Comparison of ENCODE assay signal across 2 cellular contexts in genomic region chr11:32420937-32421532, GRCh38.
TF ChIP-seq lines count a peak whose summit lies in the region.

No MANE protein-coding gene starts in this region.

TF ChIP-seq in GM23338, 12 proteins besides CTCF, POLR2A, EP300 and RAD21 (continued from another document):
- no peak for TF ChIP-seq REST (IDR thresholded peaks at IDR 0.05; ENCODE audit: unreplicated experiment)
- no peak for TF ChIP-seq EZH2phosphoT487 (IDR thresholded peaks at IDR 0.05; ENCODE audit: unreplicated experiment)
- TF ChIP-seq ZNF331 (CRISPR knock-in tag; IDR thresholded peaks at IDR 0.05; ENCODE audit: low read depth) = no peak
- TF ChIP-seq STAT1 (IDR thresholded peaks at IDR 0.05; ENCODE audit: unreplicated experiment) = no peak
- TF ChIP-seq CREB1 (CRISPR knock-in tag; IDR thresholded peaks at IDR 0.05; ENCODE audit: low read depth) = no peak

TF ChIP-seq in WTC11, 78 proteins besides CTCF, POLR2A, EP300 and RAD21 (continued from another document):
- TF ChIP-seq, protein P1, sequence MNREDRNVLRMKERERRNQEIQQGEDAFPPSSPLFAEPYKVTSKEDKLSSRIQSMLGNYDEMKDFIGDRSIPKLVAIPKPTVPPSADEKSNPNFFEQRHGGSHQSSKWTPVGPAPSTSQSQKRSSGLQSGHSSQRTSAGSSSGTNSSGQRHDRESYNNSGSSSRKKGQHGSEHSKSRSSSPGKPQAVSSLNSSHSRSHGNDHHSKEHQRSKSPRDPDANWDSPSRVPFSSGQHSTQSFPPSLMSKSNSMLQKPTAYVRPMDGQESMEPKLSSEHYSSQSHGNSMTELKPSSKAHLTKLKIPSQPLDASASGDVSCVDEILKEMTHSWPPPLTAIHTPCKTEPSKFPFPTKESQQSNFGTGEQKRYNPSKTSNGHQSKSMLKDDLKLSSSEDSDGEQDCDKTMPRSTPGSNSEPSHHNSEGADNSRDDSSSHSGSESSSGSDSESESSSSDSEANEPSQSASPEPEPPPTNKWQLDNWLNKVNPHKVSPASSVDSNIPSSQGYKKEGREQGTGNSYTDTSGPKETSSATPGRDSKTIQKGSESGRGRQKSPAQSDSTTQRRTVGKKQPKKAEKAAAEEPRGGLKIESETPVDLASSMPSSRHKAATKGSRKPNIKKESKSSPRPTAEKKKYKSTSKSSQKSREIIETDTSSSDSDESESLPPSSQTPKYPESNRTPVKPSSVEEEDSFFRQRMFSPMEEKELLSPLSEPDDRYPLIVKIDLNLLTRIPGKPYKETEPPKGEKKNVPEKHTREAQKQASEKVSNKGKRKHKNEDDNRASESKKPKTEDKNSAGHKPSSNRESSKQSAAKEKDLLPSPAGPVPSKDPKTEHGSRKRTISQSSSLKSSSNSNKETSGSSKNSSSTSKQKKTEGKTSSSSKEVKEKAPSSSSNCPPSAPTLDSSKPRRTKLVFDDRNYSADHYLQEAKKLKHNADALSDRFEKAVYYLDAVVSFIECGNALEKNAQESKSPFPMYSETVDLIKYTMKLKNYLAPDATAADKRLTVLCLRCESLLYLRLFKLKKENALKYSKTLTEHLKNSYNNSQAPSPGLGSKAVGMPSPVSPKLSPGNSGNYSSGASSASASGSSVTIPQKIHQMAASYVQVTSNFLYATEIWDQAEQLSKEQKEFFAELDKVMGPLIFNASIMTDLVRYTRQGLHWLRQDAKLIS (CRISPR knock-in tag; IDR thresholded peaks at IDR 0.05; ENCODE audit: borderline replicate concordance) = no peak
- TF ChIP-seq, protein P2, sequence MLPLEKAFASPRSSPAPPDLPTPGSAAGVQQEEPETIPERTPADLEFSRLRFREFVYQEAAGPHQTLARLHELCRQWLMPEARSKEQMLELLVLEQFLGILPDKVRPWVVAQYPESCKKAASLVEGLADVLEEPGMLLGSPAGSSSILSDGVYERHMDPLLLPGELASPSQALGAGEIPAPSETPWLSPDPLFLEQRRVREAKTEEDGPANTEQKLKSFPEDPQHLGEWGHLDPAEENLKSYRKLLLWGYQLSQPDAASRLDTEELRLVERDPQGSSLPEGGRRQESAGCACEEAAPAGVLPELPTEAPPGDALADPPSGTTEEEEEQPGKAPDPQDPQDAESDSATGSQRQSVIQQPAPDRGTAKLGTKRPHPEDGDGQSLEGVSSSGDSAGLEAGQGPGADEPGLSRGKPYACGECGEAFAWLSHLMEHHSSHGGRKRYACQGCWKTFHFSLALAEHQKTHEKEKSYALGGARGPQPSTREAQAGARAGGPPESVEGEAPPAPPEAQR (CRISPR knock-in tag; IDR thresholded peaks at IDR 0.05) = no peak
- TF ChIP-seq, protein P3, sequence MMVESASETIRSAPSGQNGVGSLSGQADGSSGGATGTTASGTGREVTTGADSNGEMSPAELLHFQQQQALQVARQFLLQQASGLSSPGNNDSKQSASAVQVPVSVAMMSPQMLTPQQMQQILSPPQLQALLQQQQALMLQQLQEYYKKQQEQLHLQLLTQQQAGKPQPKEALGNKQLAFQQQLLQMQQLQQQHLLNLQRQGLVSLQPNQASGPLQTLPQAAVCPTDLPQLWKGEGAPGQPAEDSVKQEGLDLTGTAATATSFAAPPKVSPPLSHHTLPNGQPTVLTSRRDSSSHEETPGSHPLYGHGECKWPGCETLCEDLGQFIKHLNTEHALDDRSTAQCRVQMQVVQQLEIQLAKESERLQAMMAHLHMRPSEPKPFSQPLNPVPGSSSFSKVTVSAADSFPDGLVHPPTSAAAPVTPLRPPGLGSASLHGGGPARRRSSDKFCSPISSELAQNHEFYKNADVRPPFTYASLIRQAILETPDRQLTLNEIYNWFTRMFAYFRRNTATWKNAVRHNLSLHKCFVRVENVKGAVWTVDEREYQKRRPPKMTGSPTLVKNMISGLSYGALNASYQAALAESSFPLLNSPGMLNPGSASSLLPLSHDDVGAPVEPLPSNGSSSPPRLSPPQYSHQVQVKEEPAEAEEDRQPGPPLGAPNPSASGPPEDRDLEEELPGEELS (CRISPR knock-in tag; IDR thresholded peaks at IDR 0.05) = no peak
- TF ChIP-seq FOXP1 (CRISPR knock-in tag; IDR thresholded peaks at IDR 0.05; ENCODE audit: borderline replicate concordance) (no peak), GABPB1 (CRISPR knock-in tag; IDR thresholded peaks at IDR 0.05) (no peak), MXD4 (CRISPR knock-in tag; IDR thresholded peaks at IDR 0.05; ENCODE audit: borderline replicate concordance) (no peak)
- TF ChIP-seq, protein P4, sequence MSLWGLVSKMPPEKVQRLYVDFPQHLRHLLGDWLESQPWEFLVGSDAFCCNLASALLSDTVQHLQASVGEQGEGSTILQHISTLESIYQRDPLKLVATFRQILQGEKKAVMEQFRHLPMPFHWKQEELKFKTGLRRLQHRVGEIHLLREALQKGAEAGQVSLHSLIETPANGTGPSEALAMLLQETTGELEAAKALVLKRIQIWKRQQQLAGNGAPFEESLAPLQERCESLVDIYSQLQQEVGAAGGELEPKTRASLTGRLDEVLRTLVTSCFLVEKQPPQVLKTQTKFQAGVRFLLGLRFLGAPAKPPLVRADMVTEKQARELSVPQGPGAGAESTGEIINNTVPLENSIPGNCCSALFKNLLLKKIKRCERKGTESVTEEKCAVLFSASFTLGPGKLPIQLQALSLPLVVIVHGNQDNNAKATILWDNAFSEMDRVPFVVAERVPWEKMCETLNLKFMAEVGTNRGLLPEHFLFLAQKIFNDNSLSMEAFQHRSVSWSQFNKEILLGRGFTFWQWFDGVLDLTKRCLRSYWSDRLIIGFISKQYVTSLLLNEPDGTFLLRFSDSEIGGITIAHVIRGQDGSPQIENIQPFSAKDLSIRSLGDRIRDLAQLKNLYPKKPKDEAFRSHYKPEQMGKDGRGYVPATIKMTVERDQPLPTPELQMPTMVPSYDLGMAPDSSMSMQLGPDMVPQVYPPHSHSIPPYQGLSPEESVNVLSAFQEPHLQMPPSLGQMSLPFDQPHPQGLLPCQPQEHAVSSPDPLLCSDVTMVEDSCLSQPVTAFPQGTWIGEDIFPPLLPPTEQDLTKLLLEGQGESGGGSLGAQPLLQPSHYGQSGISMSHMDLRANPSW (CRISPR knock-in tag; conservative IDR thresholded peaks at IDR 0.05; ENCODE audit: low read depth) = no peak
- TF ChIP-seq, protein P5, sequence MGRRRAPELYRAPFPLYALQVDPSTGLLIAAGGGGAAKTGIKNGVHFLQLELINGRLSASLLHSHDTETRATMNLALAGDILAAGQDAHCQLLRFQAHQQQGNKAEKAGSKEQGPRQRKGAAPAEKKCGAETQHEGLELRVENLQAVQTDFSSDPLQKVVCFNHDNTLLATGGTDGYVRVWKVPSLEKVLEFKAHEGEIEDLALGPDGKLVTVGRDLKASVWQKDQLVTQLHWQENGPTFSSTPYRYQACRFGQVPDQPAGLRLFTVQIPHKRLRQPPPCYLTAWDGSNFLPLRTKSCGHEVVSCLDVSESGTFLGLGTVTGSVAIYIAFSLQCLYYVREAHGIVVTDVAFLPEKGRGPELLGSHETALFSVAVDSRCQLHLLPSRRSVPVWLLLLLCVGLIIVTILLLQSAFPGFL (CRISPR knock-in tag; IDR thresholded peaks at IDR 0.05; ENCODE audit: borderline replicate concordance) = no peak
